ENCODE assay signal across 8 cellular contexts in the genomic region with DNA sequence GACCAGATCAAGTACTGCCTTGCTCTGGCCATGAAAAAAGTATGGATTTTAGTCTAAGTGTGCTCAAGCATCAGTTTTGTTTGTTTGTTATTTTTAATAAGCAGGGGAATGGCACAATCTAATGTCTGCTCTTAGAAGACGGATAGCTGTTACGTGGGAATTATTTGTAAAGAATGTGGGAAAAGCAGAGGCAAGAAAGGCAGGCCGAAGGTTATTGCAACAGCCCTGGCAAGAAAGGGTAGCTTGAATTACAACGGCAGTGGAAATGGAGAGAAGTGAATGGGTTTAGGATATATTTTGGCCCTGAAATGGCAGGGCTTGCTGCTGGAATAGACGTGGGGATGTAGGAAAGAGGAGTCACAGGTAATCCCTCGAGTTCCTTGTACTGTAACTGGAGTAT. TPM values are rescaled to one million over a fixed set of nuclear protein-coding genes. Genes with fewer than 3 reads are reported as not detected.
DNase-seq lines count a peak whose midpoint lies in the region; ATAC-seq, FAIRE-seq and TF ChIP-seq lines count a peak whose summit lies in the region.

No MANE protein-coding gene starts in this region.

- H3K27me3 Mint-ChIP-seq in activated CD8-positive, alpha-beta T cell treated with anti-CD3 and anti-CD28 coated beads for 36 hours = no peaks in the 10 kb centered on the region

- peaks cover 59% of the 10 kb centered on the region for H3K4me1 Mint-ChIP-seq in activated CD8-positive, alpha-beta T cell treated with anti-CD3 and anti-CD28 coated beads for 36 hours (ENCODE audit: low read depth)

- H3K9me3 ChIP-seq in HAP-1 = no peaks in the 10 kb centered on the region
- no peaks in the 10 kb centered on the region for H3K9me3 ChIP-seq in hepatocyte (ENCODE audit: low read depth)
- H3K9me3 ChIP-seq in small intestine (ENCODE audit: control insufficient read depth, low read depth) = no peaks in the 10 kb centered on the region

- peak overlapping the region; percentile 95 for H3K27ac ChIP-seq in hepatocyte
- H3K27ac ChIP-seq in small intestine (ENCODE audit: low read depth in 1 of 2, low read length in 1 of 2) = peak overlapping the region in 1 of 2 donors; percentile 89

- H3K27me3 ChIP-seq in HAP-1 (ENCODE audit: low read depth) (no peaks in the 10 kb centered on the region), hepatocyte (no peaks in the 10 kb centered on the region), small intestine (ENCODE audit: control insufficient read depth in 2 of 2, insufficient read depth in 2 of 2, low read length in 2 of 2) (no peaks in the 10 kb centered on the region)

- peak overlapping the region; percentile 97 for H3K4me3 ChIP-seq in HAP-1
- peak overlapping the region; percentile 93 for H3K4me3 ChIP-seq in hepatocyte
- H3K4me3 ChIP-seq in small intestine (ENCODE audit: low read depth in 1 of 2, low read length in 2 of 2) = peak overlapping the region; percentile 66 to 72

- peak overlapping the region; percentile 92 for H3K27ac Mint-ChIP-seq in activated CD8-positive, alpha-beta T cell treated with anti-CD3 and anti-CD28 coated beads for 36 hours

- FAIRE-seq in small intestine (lab: Jason Lieb, UNC) = no peak

- DNase-seq in HAP-1 (ENCODE audit: low spot score in 2 of 2) = no peak
- no peak for DNase-seq in activated CD8-positive, alpha-beta T cell treated with anti-CD3 and anti-CD28 coated beads for 36 hours
- DNase-seq in hepatocyte (ENCODE audit: low spot score) = no peak
- no peak for DNase-seq in small intestine
- DNase-seq in SKM-1 treated with dmso at 0.1 percent for 144 hours (lab: John Stamatoyannopoulos, UW; ENCODE audit: unreplicated experiment) = no peak
- no peak for DNase-seq in germinal center (ENCODE audit: low spot score)
- no peak for DNase-seq in NCI-H226
- DNase-seq in NCI-H524 (lab: John Stamatoyannopoulos, UW) = no peak

- peak overlapping the region; percentile 81 for H3K4me3 Mint-ChIP-seq in activated CD8-positive, alpha-beta T cell treated with anti-CD3 and anti-CD28 coated beads for 36 hours

- H3K36me3 Mint-ChIP-seq in activated CD8-positive, alpha-beta T cell treated with anti-CD3 and anti-CD28 coated beads for 36 hours (ENCODE audit: low read depth) = peaks cover 70% of the 10 kb centered on the region

- no peak for TF ChIP-seq CTCF in activated CD8-positive, alpha-beta T cell treated with anti-CD3 and anti-CD28 coated beads for 36 hours (IDR thresholded peaks at IDR 0.05)
- TF ChIP-seq CTCF in hepatocyte (IDR thresholded peaks at IDR 0.05; ENCODE audit: poor library complexity) = no peak

- H3K79me2 ChIP-seq in hepatocyte = peaks cover 33% of the 10 kb centered on the region

- intact Hi-C loops in activated CD8-positive, alpha-beta T cell treated with anti-CD3 and anti-CD28 coated beads for 36 hours (cut with micrococcal nuclease) = loop anchor here (5.0 kb wide), 1 partner anchor 40 kb away; no protein-coding TSS in a partner anchor

- no peaks in the 10 kb centered on the region for H4K20me1 ChIP-seq in hepatocyte (ENCODE audit: insufficient read depth, poor library complexity, severe bottlenecking)

- CTCF ChIA-PET in activated CD8-positive, alpha-beta T cell treated with anti-CD3 and anti-CD28 coated beads for 36 hours (lab: Charles Lee) = interaction anchor here (1.0 to 12.1 kb wide), 9 partner anchors 11 to 191 kb away, joined by 3 to 107 read pairs (median 5); no protein-coding TSS in a partner anchor

- peaks cover 12% of the 10 kb centered on the region for H3K4me1 ChIP-seq in HAP-1
- H3K4me1 ChIP-seq in hepatocyte (ENCODE audit: insufficient read depth) = peaks cover 11% of the 10 kb centered on the region
- peaks cover 0 to 9% of the 10 kb centered on the region in 2 donors for H3K4me1 ChIP-seq in small intestine (ENCODE audit: control insufficient read depth in 2 of 2, insufficient read depth in 1 of 2, low read depth in 1 of 2, low read length in 1 of 2)

- H3K36me3 ChIP-seq in HAP-1 (replicated peaks) (peaks cover 64% of the 10 kb centered on the region), hepatocyte (replicated peaks; ENCODE audit: insufficient read depth, low read depth) (no peaks in the 10 kb centered on the region), small intestine (ENCODE audit: control insufficient read depth in 2 of 2, insufficient read depth in 2 of 2, low read length in 2 of 2) (peaks cover 0 to 4% of the 10 kb centered on the region in 2 donors)

- no peak for ATAC-seq in activated CD8-positive, alpha-beta T cell treated with anti-CD3 and anti-CD28 coated beads for 36 hours

- WGBS in hepatocyte (ENCODE audit: low lambda C conversion rate, missing lambda C conversion rate) = 46% methylated on average over 6 of the region's 6 CpGs
- WGBS in small intestine, 3 donors = 26 to 40% (median 32%) methylated on average over 6 of the region's 6 CpGs

- H3K9me2 ChIP-seq in hepatocyte (replicated peaks; ENCODE audit: insufficient read depth) = no peaks in the 10 kb centered on the region

- POLR2A ChIA-PET in activated CD8-positive, alpha-beta T cell treated with anti-CD3 and anti-CD28 coated beads for 36 hours (lab: Charles Lee) = interaction anchor here (0.6 to 2.0 kb wide), 13 partner anchors 10 to 74 kb away, joined by 3 to 10 read pairs (median 4); a partner anchor contains a TSS

- H3K9me3 Mint-ChIP-seq in activated CD8-positive, alpha-beta T cell treated with anti-CD3 and anti-CD28 coated beads for 36 hours = no peaks in the 10 kb centered on the region

- H2AFZ ChIP-seq in hepatocyte = peak overlapping the region; percentile 93

- peak overlapping the region; percentile 83 for H3K4me2 ChIP-seq in hepatocyte

- in situ Hi-C loops in HAP-1 (cut with MboI; ENCODE audit: low sequenced_read_pairs) = no loop called here

RNA-seq across cellular contexts. Expression of a gene that starts 1.0 kb away (rescaled TPM):
- total RNA-seq in activated CD8-positive, alpha-beta T cell treated with anti-CD3 and anti-CD28 coated beads for 36 hours = 10 to 100 TPM; 20.7 to 21.3 TPM
- 1.3 and 1.5 TPM in 2 replicates for total RNA-seq in hepatocyte
- 0.54 and 1.1 TPM in 2 replicates for polyA plus RNA-seq in hepatocyte
- 1 to 10 TPM in 1 of 3 donors, not detected in 2; 3.6 TPM for polyA plus RNA-seq in small intestine

RNA-seq across cellular contexts. Expression of a gene that starts 26.8 kb away (rescaled TPM):
- total RNA-seq in activated CD8-positive, alpha-beta T cell treated with anti-CD3 and anti-CD28 coated beads for 36 hours = 10 to 100 TPM; 35.7 to 39.5 TPM
- 0.36 TPM in 1 of 2 replicates, not detected in the other for total RNA-seq in hepatocyte
- polyA plus RNA-seq in hepatocyte (0.32 TPM in 1 of 2 replicates, not detected in the other), small intestine (1 to 10 TPM in 2 of 3 donors, under 1 TPM in 1; 0.67 to 5.6 (median 3.0) TPM)

RNA-seq across cellular contexts. Expression of a gene that starts 54.1 kb away (rescaled TPM):
- 10 to 100 TPM; 50.8 to 58.7 TPM for total RNA-seq in activated CD8-positive, alpha-beta T cell treated with anti-CD3 and anti-CD28 coated beads for 36 hours
- 40.9 and 42.7 TPM in 2 replicates for total RNA-seq in hepatocyte
- polyA plus RNA-seq in hepatocyte (117 and 130 TPM in 2 replicates), small intestine (10 to 100 TPM; 62.2 to 85.4 (median 81.7) TPM)

RNA-seq across cellular contexts. Expression of a gene that starts 54.3 kb away (rescaled TPM):
- 10 to 100 TPM; 14.3 to 15.1 TPM for total RNA-seq in activated CD8-positive, alpha-beta T cell treated with anti-CD3 and anti-CD28 coated beads for 36 hours
- total RNA-seq in hepatocyte = 208 and 218 TPM in 2 replicates
- polyA plus RNA-seq in hepatocyte = 357 and 387 TPM in 2 replicates
- polyA plus RNA-seq in small intestine = 100 to 1,000 TPM; 102 to 442 (median 356) TPM

Comparison
In these comparisons a context has a peak if more than half of its experiments do, and no peak if none do; other contexts are left out.
1. RNA of a gene that starts 26.8 kb away (total RNA-seq): 35.7 to 39.5 TPM in activated CD8-positive, alpha-beta T cell treated with anti-CD3 and anti-CD28 coated beads for 36 hours; 0.36 TPM in hepatocyte; every median in the first group is over 10 times any median in the second.
2. Peak in every context shown above with its lines, with median percentiles within 50 percentile points of each other: H3K4me3 ChIP-seq.